ENCODE assay signal across 8 cellular contexts in the genomic region with DNA sequence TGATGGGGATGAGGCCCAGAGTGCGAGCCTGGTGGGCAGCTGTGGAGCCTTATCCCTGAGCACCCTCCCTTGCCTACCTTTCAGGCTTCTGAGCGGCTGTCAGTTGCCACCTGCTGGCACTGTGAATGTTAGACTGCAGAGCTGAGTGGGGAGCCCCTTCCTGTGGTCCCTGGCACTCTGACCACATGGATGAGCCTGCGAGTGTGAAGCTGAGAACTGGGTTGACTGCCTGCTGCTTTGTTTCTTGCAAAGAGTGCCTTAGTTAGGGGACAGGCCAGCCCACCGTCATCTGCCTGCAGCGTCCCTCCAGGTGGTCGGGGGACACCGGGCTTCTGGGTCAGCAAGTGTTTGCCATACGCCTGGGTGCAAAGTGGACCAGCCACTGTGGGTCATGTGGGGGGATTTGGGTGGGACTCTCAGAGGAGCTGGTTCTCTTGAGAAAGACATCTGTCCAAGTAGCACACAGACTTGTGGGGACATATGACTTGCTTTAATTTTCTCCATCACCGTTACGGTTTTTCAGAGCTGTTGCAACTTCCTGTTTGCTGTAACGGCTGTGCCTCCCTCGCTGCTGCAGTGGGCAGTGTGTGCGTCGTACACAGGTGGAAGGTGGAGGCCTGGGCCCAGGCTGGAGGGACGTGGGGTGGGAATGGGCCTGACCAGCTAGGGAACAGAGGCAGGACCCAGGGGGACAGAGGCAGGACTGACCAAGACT. TPM values are rescaled to one million over a fixed set of nuclear protein-coding genes. Genes with fewer than 3 reads are reported as not detected.
DNase-seq lines count a peak whose midpoint lies in the region; ATAC-seq and TF ChIP-seq lines count a peak whose summit lies in the region.

No MANE protein-coding gene starts in this region.

- WGBS in sigmoid colon, 2 donors: 47 to 82% methylated on average over 15 of the region's 15 CpGs

- DNase-seq in AML-193 (lab: John Stamatoyannopoulos, UW) (peak; percentile 89 to 92), sigmoid colon (peak; percentile 61), kidney glomerular epithelial cell (lab: John Stamatoyannopoulos, UW) (no peak), endothelial cell (ENCODE audit: low spot score) (no peak), NCI-H2107 treated with DMSO at 0.1 percent for 48 hours (lab: John Stamatoyannopoulos, UW; ENCODE audit: unreplicated experiment) (no peak)

- no peak overlapping the region for H3K4me3 ChIP-seq in sigmoid colon

- no peak for TF ChIP-seq EP300 in sigmoid colon (IDR thresholded peaks at IDR 0.05)

- peak overlapping the region; percentile 65 for H3K4me3 Mint-ChIP-seq in T-helper 1 cell treated with Interleukin-12 subunit alpha and Interleukin-12 subunit beta and Interleukin-4 antibody, amounts not matched to agents 30 μg/mL and 1 μg/mL, for 36 hours
- H3K4me3 Mint-ChIP-seq in endothelial cell (ENCODE audit: unreplicated experiment): no peak overlapping the region

- H3K27me3 ChIP-seq in sigmoid colon: no peaks in the 10 kb centered on the region

- peaks cover 17% of the 10 kb centered on the region for H3K4me1 Mint-ChIP-seq in T-helper 1 cell treated with Interleukin-12 subunit alpha and Interleukin-12 subunit beta and Interleukin-4 antibody, amounts not matched to agents 30 μg/mL and 1 μg/mL, for 36 hours (ENCODE audit: low read depth)
- H3K4me1 Mint-ChIP-seq in endothelial cell (ENCODE audit: unreplicated experiment): no peaks in the 10 kb centered on the region

- TF ChIP-seq CTCF in sigmoid colon (IDR thresholded peaks at IDR 0.05): no peak
- no peak for TF ChIP-seq CTCF in endothelial cell (IDR thresholded peaks at IDR 0.05; ENCODE audit: unreplicated experiment)

- H3K27ac ChIP-seq in sigmoid colon: no peak overlapping the region

- no peaks in the 10 kb centered on the region for H3K36me3 Mint-ChIP-seq in T-helper 1 cell treated with Interleukin-12 subunit alpha and Interleukin-12 subunit beta and Interleukin-4 antibody, amounts not matched to agents 30 μg/mL and 1 μg/mL, for 36 hours (ENCODE audit: low read depth)
- no peaks in the 10 kb centered on the region for H3K36me3 Mint-ChIP-seq in endothelial cell (ENCODE audit: low read depth, unreplicated experiment)

- intact Hi-C loops in sigmoid colon (cut with DNase I): no loop called here

- H3K36me3 ChIP-seq in sigmoid colon: no peaks in the 10 kb centered on the region

- no peaks in the 10 kb centered on the region for H3K9me3 Mint-ChIP-seq in T-helper 1 cell treated with Interleukin-12 subunit alpha and Interleukin-12 subunit beta and Interleukin-4 antibody, amounts not matched to agents 30 μg/mL and 1 μg/mL, for 36 hours
- no peaks in the 10 kb centered on the region for H3K9me3 Mint-ChIP-seq in endothelial cell (ENCODE audit: unreplicated experiment)

- H3K9me3 ChIP-seq in sigmoid colon: no peaks in the 10 kb centered on the region

- H3K4me1 ChIP-seq in sigmoid colon: peaks cover 0 to 77% (median 67%) of the 10 kb centered on the region in 4 donors

- no peak for TF ChIP-seq POLR2A in sigmoid colon (IDR thresholded peaks at IDR 0.05)

- peak; percentile 67 for ATAC-seq in GM18867 (IDR thresholded peaks at IDR 0.05; ENCODE audit: unreplicated experiment)
- peak; percentile 49 for ATAC-seq in HG02981 (IDR thresholded peaks at IDR 0.05; ENCODE audit: unreplicated experiment)

- no peaks in the 10 kb centered on the region for H3K27me3 Mint-ChIP-seq in T-helper 1 cell treated with Interleukin-12 subunit alpha and Interleukin-12 subunit beta and Interleukin-4 antibody, amounts not matched to agents 30 μg/mL and 1 μg/mL, for 36 hours (ENCODE audit: low read depth)
- peaks cover 3% of the 10 kb centered on the region for H3K27me3 Mint-ChIP-seq in endothelial cell (ENCODE audit: unreplicated experiment)

- H3K27ac Mint-ChIP-seq in T-helper 1 cell treated with Interleukin-12 subunit alpha and Interleukin-12 subunit beta and Interleukin-4 antibody, amounts not matched to agents 30 μg/mL and 1 μg/mL, for 36 hours: peak overlapping the region; percentile 86
- H3K27ac Mint-ChIP-seq in endothelial cell (ENCODE audit: unreplicated experiment): no peak overlapping the region

RNA-seq across cellular contexts. Expression of gene INPP5A, which starts 13.7 kb away (rescaled TPM):
- total RNA-seq in sigmoid colon (100 to 1,000 TPM; 100 to 132 (median 112) TPM), endothelial cell (ENCODE audit: unreplicated experiment) (45.2 TPM)
- polyA plus RNA-seq in sigmoid colon: 10 to 100 TPM; 17.6 to 21.0 (median 20.3) TPM

Comparison
In these comparisons a context has a peak if more than half of its experiments do, and no peak if none do; other contexts are left out.
1. DNase-seq: peak in AML-193 (2 of 2) and sigmoid colon (single experiment); none in kidney glomerular epithelial cell (single experiment), endothelial cell (single experiment) and NCI-H2107 treated with DMSO at 0.1 percent for 48 hours (single experiment).